In the genomic region with DNA sequence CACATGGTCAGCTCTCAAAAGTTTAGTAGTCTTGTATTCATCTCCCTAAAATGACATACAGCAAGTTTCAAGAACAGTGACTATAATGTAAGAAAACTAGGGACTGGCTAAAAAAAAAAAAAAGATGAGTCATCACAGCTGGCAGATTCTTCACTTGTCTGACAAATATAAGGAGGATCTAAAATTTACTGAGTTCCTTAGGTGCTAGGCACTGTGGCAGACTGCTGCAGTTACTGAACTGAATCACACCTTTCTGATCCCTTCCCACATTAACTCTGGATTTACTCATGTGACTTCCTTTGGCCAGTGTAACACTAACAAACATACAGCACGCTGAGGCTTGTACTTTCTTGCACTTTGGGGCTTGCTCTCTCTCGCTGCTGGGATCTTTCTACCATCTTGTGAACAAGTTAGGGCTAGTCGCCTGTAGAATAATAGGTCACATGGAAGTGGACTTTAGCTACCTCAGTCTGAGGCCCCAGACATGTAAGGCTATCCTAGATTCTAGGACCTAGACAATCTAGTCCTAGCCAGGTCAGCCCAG, we compare ENCODE assay signal across 7 cellular contexts. TPM values are rescaled to one million over a fixed set of nuclear protein-coding genes. Genes with fewer than 3 reads are reported as not detected.
A peak's percentile ranks its signal among the peaks of the same experiment; 100 is the strongest.
DNase-seq lines count a peak whose midpoint lies in the region; FAIRE-seq and TF ChIP-seq lines count a peak whose summit lies in the region.

No MANE protein-coding gene starts in this region.

- no peak for TF ChIP-seq POLR2A in GM12891 (IDR thresholded peaks at IDR 0.05; ENCODE audit: low read depth, low read length)

- H3K36me3 Mint-ChIP-seq in activated naive CD8-positive, alpha-beta T cell treated with anti-CD3 and anti-CD28 coated beads for 36 hours: peaks cover 47% of the 10 kb centered on the region

- H3K4me1 Mint-ChIP-seq in activated naive CD8-positive, alpha-beta T cell treated with anti-CD3 and anti-CD28 coated beads for 36 hours: peaks cover 20% of the 10 kb centered on the region

- H3K36me3 ChIP-seq in HUES6 (ENCODE audit: control insufficient read depth, insufficient read depth, low read length): no peaks in the 10 kb centered on the region; the same call in 1 of the 2 replicates

- peak overlapping the region; percentile 61 for H3K27ac Mint-ChIP-seq in activated naive CD8-positive, alpha-beta T cell treated with anti-CD3 and anti-CD28 coated beads for 36 hours

- H3K9me3 ChIP-seq in HUES6 (ENCODE audit: control insufficient read depth, insufficient read depth, low read depth, low read length): no peaks in the 10 kb centered on the region

- peaks cover 5% of the 10 kb centered on the region for H3K4me1 ChIP-seq in HUES6 (ENCODE audit: control insufficient read depth, insufficient read depth, low read length)

- H3K9me3 Mint-ChIP-seq in activated naive CD8-positive, alpha-beta T cell treated with anti-CD3 and anti-CD28 coated beads for 36 hours: no peaks in the 10 kb centered on the region

- H3K9ac ChIP-seq in HUES6 (ENCODE audit: low read length): no peak overlapping the region

- no peak overlapping the region for H3K4me3 Mint-ChIP-seq in activated naive CD8-positive, alpha-beta T cell treated with anti-CD3 and anti-CD28 coated beads for 36 hours

- FAIRE-seq in GM12891 (lab: Jason Lieb, UNC): peak; percentile 78

- no peaks in the 10 kb centered on the region for H3K27me3 ChIP-seq in HUES6 (ENCODE audit: control insufficient read depth, insufficient read depth, low read length)

- DNase-seq in GM12891 (ENCODE audit: insufficient read length, low spot score) (no peak), kidney glomerular epithelial cell (lab: John Stamatoyannopoulos, UW) (peak; percentile 76), amniotic stem cell (lab: John Stamatoyannopoulos, UW) (no peak), pons (ENCODE audit: low spot score) (no peak), NCI-H526 (lab: John Stamatoyannopoulos, UW) (no peak)
- DNase-seq in activated naive CD8-positive, alpha-beta T cell treated with anti-CD3 and anti-CD28 coated beads for 36 hours: no peak

- no peak overlapping the region for H3K4me3 ChIP-seq in HUES6 (ENCODE audit: low read depth, low read length)

- H3K27ac ChIP-seq in HUES6 (ENCODE audit: low read depth, low read length): peak overlapping the region; percentile 69; the same call in 1 of the 2 replicates

- H3K27me3 Mint-ChIP-seq in activated naive CD8-positive, alpha-beta T cell treated with anti-CD3 and anti-CD28 coated beads for 36 hours: no peaks in the 10 kb centered on the region

TF ChIP-seq in GM12891, 5 proteins besides CTCF, POLR2A, EP300 and RAD21:
- TF ChIP-seq POLR2AphosphoS5 (IDR thresholded peaks at IDR 0.05; ENCODE audit: low read depth, low read length): no peak
- no peak for TF ChIP-seq PAX5 (IDR thresholded peaks at IDR 0.05; ENCODE audit: insufficient read depth, low read length, severe bottlenecking)
- TF ChIP-seq SPI1 (IDR thresholded peaks at IDR 0.05; ENCODE audit: low read depth, low read length): no peak
- TF ChIP-seq TAF1 (IDR thresholded peaks at IDR 0.05; ENCODE audit: low read depth, low read length): no peak
- TF ChIP-seq POU2F2 (IDR thresholded peaks at IDR 0.05; ENCODE audit: low read depth, low read length): no peak

RNA-seq across cellular contexts. Expression of gene BAZ1A, which starts 32.1 kb away (rescaled TPM):
- polyA plus RNA-seq in GM12891 (2012; ENCODE audit: low read depth, missing spikeins): 27.6 TPM
- total RNA-seq in activated naive CD8-positive, alpha-beta T cell treated with anti-CD3 and anti-CD28 coated beads for 36 hours: 10 to 100 TPM; 68.7 to 68.9 TPM
